Comparison of ENCODE assay signal across 7 cellular contexts in genomic region chrX:16718824-16719333, GRCh38. TPM values are rescaled to one million over a fixed set of nuclear protein-coding genes. Genes with fewer than 3 reads are reported as not detected.
DNase-seq lines count a peak whose midpoint lies in the region; ATAC-seq and TF ChIP-seq lines count a peak whose summit lies in the region.

No MANE protein-coding gene starts in this region.

- ATAC-seq in GM19372 (IDR thresholded peaks at IDR 0.05; ENCODE audit: low read depth, unreplicated experiment) (peak; percentile 36), HG03135 (IDR thresholded peaks at IDR 0.05; ENCODE audit: unreplicated experiment) (peak; percentile 31)

- H4K91ac ChIP-seq in mesenchymal stem cell (ENCODE audit: low read length), result peak overlapping the region; percentile 80

- peaks cover 0 to 12% of the 10 kb centered on the region in 2 experiments for H3K27me3 ChIP-seq in mesenchymal stem cell (ENCODE audit: control insufficient read depth in 1 of 2, insufficient read depth in 1 of 2, low read length in 2 of 2)

- H3K79me1 ChIP-seq in mesenchymal stem cell (replicated peaks; ENCODE audit: low read length, poor library complexity, severe bottlenecking), result no peaks in the 10 kb centered on the region

- H3K14ac ChIP-seq in mesenchymal stem cell (ENCODE audit: low read length in 2 of 2), result no peak overlapping the region

- DNase-seq in mesenchymal stem cell, result no peak
- DNase-seq in GM13977 (ENCODE audit: low spot score), result no peak
- DNase-seq in NCI-H2196 (lab: John Stamatoyannopoulos, UW; ENCODE audit: unreplicated experiment), result no peak
- no peak for DNase-seq in DMS79 treated with DMSO at 0.1 percent for 48 hours (lab: John Stamatoyannopoulos, UW)

- peak overlapping the region; percentile 36 for H2AK5ac ChIP-seq in mesenchymal stem cell (ENCODE audit: low read length, severe bottlenecking)

- H3K4me2 ChIP-seq in mesenchymal stem cell (ENCODE audit: low read length, poor library complexity, severe bottlenecking), result peak overlapping the region; percentile 70

- 27% methylated on average over 2 of the region's 6 CpGs for WGBS in mesenchymal stem cell

- H3K23ac ChIP-seq in mesenchymal stem cell (ENCODE audit: low read length in 2 of 2), result no peak overlapping the region

- no peak for TF ChIP-seq CTCF in GM13977 (IDR thresholded peaks at IDR 0.05; ENCODE audit: extremely low read depth, insufficient read depth, missing control alignments)

- H3K18ac ChIP-seq in mesenchymal stem cell (ENCODE audit: low read depth in 1 of 2, low read length in 2 of 2), result peak overlapping the region; percentile 78 to 83

- in situ Hi-C loops in GM13977 (cut with MboI; ENCODE audit: low pct_unique_long_range_greater_than_20kb, low sequenced_read_pairs, unreplicated experiment), result no loop called here

- peaks cover 0 to under 1% of the 10 kb centered on the region in 2 experiments for H3K36me3 ChIP-seq in mesenchymal stem cell (ENCODE audit: control insufficient read depth in 1 of 2, insufficient read depth in 2 of 2, low read depth in 1 of 2, low read length in 2 of 2)

- H3K9me3 ChIP-seq in mesenchymal stem cell (ENCODE audit: control insufficient read depth, low read length), result no peaks in the 10 kb centered on the region

- no peak overlapping the region for H2BK12ac ChIP-seq in mesenchymal stem cell (ENCODE audit: low read length in 2 of 2)

- H3K27ac ChIP-seq in angular gyrus (ENCODE audit: low read depth, low read length) (peak overlapping the region; percentile 94), mesenchymal stem cell (ENCODE audit: low read length, poor library complexity, severe bottlenecking) (peak overlapping the region; percentile 92)

- peak overlapping the region; percentile 94 for H4K8ac ChIP-seq in mesenchymal stem cell (ENCODE audit: low read length)

- H3K4me1 ChIP-seq in mesenchymal stem cell (ENCODE audit: control insufficient read depth, insufficient read depth, low read depth, low read length), result peaks cover 4% of the 10 kb centered on the region

- peak overlapping the region in 1 of 2 experiments; percentile 82 for H3K4ac ChIP-seq in mesenchymal stem cell (ENCODE audit: low read depth in 1 of 2, low read length in 2 of 2)

- peak overlapping the region; percentile 97 for H3K9ac ChIP-seq in mesenchymal stem cell (ENCODE audit: low read length)

- no peak overlapping the region for H2BK120ac ChIP-seq in mesenchymal stem cell (ENCODE audit: low read depth, low read length)

- H2AFZ ChIP-seq in mesenchymal stem cell (ENCODE audit: low read depth, low read length), result peak overlapping the region; percentile 88

- peak overlapping the region; percentile 57 for H2BK5ac ChIP-seq in mesenchymal stem cell (ENCODE audit: low read depth, low read length, poor library complexity, severe bottlenecking)

- H2BK15ac ChIP-seq in mesenchymal stem cell (ENCODE audit: low read depth, poor library complexity, severe bottlenecking), result no peak overlapping the region

- peak overlapping the region; percentile 58 to 88 for H3K4me3 ChIP-seq in mesenchymal stem cell (ENCODE audit: insufficient read depth in 1 of 2, low read depth in 1 of 2, low read length in 2 of 2)

RNA-seq across cellular contexts. Expression of gene SYAP1, which starts 0.5 kb away (rescaled TPM):
- 20.9 TPM for polyA plus RNA-seq in mesenchymal stem cell (2013, experiment 1 of 2)
- polyA plus RNA-seq in mesenchymal stem cell (2013, experiment 2 of 2), result 21.5 TPM

RNA-seq across cellular contexts. Expression of gene CTPS2, which starts 6.4 kb away (rescaled TPM):
- polyA plus RNA-seq in mesenchymal stem cell (2013, experiment 1 of 2), result 7.2 TPM
- polyA plus RNA-seq in mesenchymal stem cell (2013, experiment 2 of 2), result 7.0 TPM
